ENCODE assay signal across 15 cellular contexts in the genomic region with DNA sequence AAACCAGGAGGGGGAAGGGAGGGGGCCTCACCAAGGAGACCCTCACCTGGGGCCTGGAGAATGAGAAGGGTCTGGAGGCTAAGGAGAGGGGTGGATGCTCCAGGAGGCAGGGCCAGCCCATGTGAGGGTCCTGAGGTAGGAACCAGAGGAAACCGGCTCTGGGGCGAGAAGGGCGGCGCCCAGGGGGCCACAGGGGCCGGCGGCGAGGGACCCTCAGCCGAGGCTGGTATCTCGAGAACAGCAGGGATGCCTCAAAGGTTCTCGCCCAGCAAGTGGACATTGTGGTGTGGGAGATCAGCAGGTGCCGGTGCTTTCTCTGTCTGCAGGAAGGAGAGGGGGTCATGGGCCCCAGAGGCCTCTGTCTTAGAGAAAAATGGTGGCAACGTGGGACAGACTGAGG.
"Had no signal": no experiment of that assay in that cellular context is flagged by ENCODE, and none has a peak within 500 bp of the region (broad histone marks: within the 10 kb centered on the region; RNA-seq: fewer than 3 reads in every experiment).

No MANE protein-coding gene starts in this region.

- H3K4me3 Mint-ChIP-seq: activated CD4-positive, alpha-beta T cell treated with anti-CD3 and anti-CD28 coated beads for 36 hours; activated naive CD4-positive, alpha-beta T cell treated with anti-CD3 and anti-CD28 coated beads, Interleukin-2, amount 50 U/mL, for 24 hours; naive thymus-derived CD4-positive, alpha-beta T cell; stimulated activated naive CD8-positive, alpha-beta T cell treated with anti-CD3 and anti-CD28 coated beads, Interleukin-15, Interleukin-2, amounts not matched to agents 100 ng/mL and 50 ng/mL, for 24 hours; T-helper 2 cell treated with Interferon-gamma antibody and Interleukin-4, amounts not matched to agents 5 μg/mL and 100 μg/mL, for 36 hours; WTC11 had no signal

- DNase-seq: activated CD4-positive, alpha-beta T cell treated with anti-CD3 and anti-CD28 coated beads for 36 hours; activated CD4-positive, alpha-beta T cell treated with anti-CD3 and anti-CD28 coated beads, Interleukin-2, amount 50 U/mL, for 48 hours; activated gamma-delta T cell; dorsolateral prefrontal cortex; naive thymus-derived CD4-positive, alpha-beta T cell had no signal

- H3K9me3 Mint-ChIP-seq: activated naive CD4-positive, alpha-beta T cell treated with anti-CD3 and anti-CD28 coated beads, Interleukin-2, amount 50 U/mL, for 24 hours; naive thymus-derived CD4-positive, alpha-beta T cell; stimulated activated naive CD8-positive, alpha-beta T cell treated with anti-CD3 and anti-CD28 coated beads, Interleukin-15, Interleukin-2, amounts not matched to agents 100 ng/mL and 50 ng/mL, for 24 hours; T-helper 2 cell treated with Interferon-gamma antibody and Interleukin-4, amounts not matched to agents 5 μg/mL and 100 μg/mL, for 36 hours; WTC11 had no signal

- H3K4me3 ChIP-seq: adrenal gland, dorsolateral prefrontal cortex, mucosa of descending colon, suprapubic skin, transverse colon had no signal

- FAIRE-seq: kidney, TTC549 had no signal

- H3K9me3 ChIP-seq: adrenal gland, mucosa of descending colon, suprapubic skin, transverse colon had no signal

- H3K36me3 Mint-ChIP-seq: activated naive CD4-positive, alpha-beta T cell treated with anti-CD3 and anti-CD28 coated beads, Interleukin-2, amount 50 U/mL, for 24 hours; naive thymus-derived CD4-positive, alpha-beta T cell; WTC11 had no signal

- H3K27ac Mint-ChIP-seq: activated CD4-positive, alpha-beta T cell treated with anti-CD3 and anti-CD28 coated beads for 36 hours; activated naive CD4-positive, alpha-beta T cell treated with anti-CD3 and anti-CD28 coated beads, Interleukin-2, amount 50 U/mL, for 24 hours; stimulated activated naive CD8-positive, alpha-beta T cell treated with anti-CD3 and anti-CD28 coated beads, Interleukin-15, Interleukin-2, amounts not matched to agents 100 ng/mL and 50 ng/mL, for 24 hours; T-helper 2 cell treated with Interferon-gamma antibody and Interleukin-4, amounts not matched to agents 5 μg/mL and 100 μg/mL, for 36 hours; WTC11 had no signal

- H3K27ac ChIP-seq: dorsolateral prefrontal cortex, suprapubic skin, transverse colon had no signal

- H3K4me1 Mint-ChIP-seq: activated CD4-positive, alpha-beta T cell treated with anti-CD3 and anti-CD28 coated beads for 36 hours had no signal

- H3K27me3 Mint-ChIP-seq: activated CD4-positive, alpha-beta T cell treated with anti-CD3 and anti-CD28 coated beads for 36 hours; activated naive CD4-positive, alpha-beta T cell treated with anti-CD3 and anti-CD28 coated beads, Interleukin-2, amount 50 U/mL, for 24 hours; naive thymus-derived CD4-positive, alpha-beta T cell; stimulated activated naive CD8-positive, alpha-beta T cell treated with anti-CD3 and anti-CD28 coated beads, Interleukin-15, Interleukin-2, amounts not matched to agents 100 ng/mL and 50 ng/mL, for 24 hours had no signal

- H3K27me3 ChIP-seq: adrenal gland, dorsolateral prefrontal cortex, suprapubic skin, transverse colon had no signal

- ATAC-seq: activated CD4-positive, alpha-beta T cell treated with anti-CD3 and anti-CD28 coated beads for 36 hours had no signal

- H3K36me3 ChIP-seq: adrenal gland, suprapubic skin, transverse colon had no signal
